Comparison of ENCODE assay signal across 8 cellular contexts in genomic region chr7:67036432-67037395, GRCh38. TPM values are rescaled to one million over a fixed set of nuclear protein-coding genes. Genes with fewer than 3 reads are reported as not detected.
DNase-seq lines count a peak whose midpoint lies in the region; TF ChIP-seq lines count a peak whose summit lies in the region.
"Not testable (repeated sequence)": the region's sequence is repeated elsewhere in the genome, so short reads cannot be mapped to it uniquely, and the experiment has no call there.

No MANE protein-coding gene starts in this region.

- not testable (repeated sequence) for H3K4me3 ChIP-seq in adrenal gland, testis

- not testable (repeated sequence) for H3K4me1 ChIP-seq in adrenal gland (replicated peaks in 1 of 2); testis

- not testable (repeated sequence) for H3K9me3 ChIP-seq in adrenal gland (replicated peaks in 1 of 3); testis

- not testable (repeated sequence) for TF ChIP-seq CTCF in adrenal gland (IDR thresholded peaks at IDR 0.05); testis (IDR thresholded peaks at IDR 0.05)

- DNase-seq in DMS 273 (lab: John Stamatoyannopoulos, UW; ENCODE audit: unreplicated experiment) (peak; percentile 89), NCI-H1694 (lab: John Stamatoyannopoulos, UW) (peak; percentile 82), NCI-H446 treated with DMSO at 0.1 percent for 48 hours (lab: John Stamatoyannopoulos, UW) (peak; percentile 71), adrenal gland (peak; percentile 61 to 91 (median 78)), globus pallidus (ENCODE audit: low spot score) (peak; percentile 86), posterior cingulate gyrus (peak; percentile 58 to 98 (median 77)), testis (peak; percentile 21)

- not testable (repeated sequence) for H3K36me3 ChIP-seq in adrenal gland (replicated peaks in 1 of 2); testis (ENCODE audit: low read depth, missing control alignments)

- WGBS in adrenal gland, 4 donors, result 78 to 83% (median 80%) methylated on average over 9 to 10 of the region's 10 CpGs
- 91 to 92% methylated on average over 3 to 10 of the region's 10 CpGs for WGBS in testis, 2 donors

- not testable (repeated sequence) for TF ChIP-seq POLR2A in adrenal gland (IDR thresholded peaks at IDR 0.05); testis (IDR thresholded peaks at IDR 0.05)

- intact Hi-C loops in adrenal gland (cut with DNase I); posterior cingulate gyrus (cut with DNase I); testis (cut with DNase I; ENCODE audit: low total_unique reads): not testable (repeated sequence)

- H3K27ac ChIP-seq in adrenal gland (peak overlapping the region in 1 of 5 donors; percentile 66), layer of hippocampus (ENCODE audit: low read depth, low read length) (peak overlapping the region; percentile 52)
- H3K27ac ChIP-seq in testis, result not testable (repeated sequence)

- not testable (repeated sequence) for H3K27me3 ChIP-seq in adrenal gland; layer of hippocampus (ENCODE audit: control insufficient read depth, insufficient read depth, low read length); testis

RNA-seq across cellular contexts. Expression of gene TYW1, which starts 40.1 kb away (rescaled TPM):
- 10 to 100 TPM; 16.6 to 45.4 (median 22.6) TPM for total RNA-seq in adrenal gland
- 10 to 100 TPM in 2 of 3 donors, 1 to 10 TPM in 1; 9.7 to 27.3 (median 14.0) TPM for polyA plus RNA-seq in adrenal gland
- total RNA-seq in testis, result 10 to 100 TPM; 21.7 to 22.8 TPM
- 16.9 TPM for polyA plus RNA-seq in testis (ENCODE audit: insufficient read depth, low read depth, low replicate concordance)

RNA-seq across cellular contexts. Expression of gene SBDS, which starts 41.3 kb away (rescaled TPM):
- total RNA-seq in adrenal gland, result 100 to 1,000 TPM in 4 of 8 donors, 10 to 100 TPM in 4; 71.9 to 160 (median 99.3) TPM
- 100 to 1,000 TPM in 1 of 3 donors, 10 to 100 TPM in 2; 71.8 to 245 (median 74.6) TPM for polyA plus RNA-seq in adrenal gland
- 10 to 100 TPM; 54.3 to 64.6 TPM for total RNA-seq in testis
- 92.2 TPM for polyA plus RNA-seq in testis (ENCODE audit: insufficient read depth, low read depth, low replicate concordance)

Comparison
In these comparisons a context has a peak if more than half of its experiments do, and no peak if none do; other contexts are left out.
1. DNase-seq: peak in every context shown above with its lines; median percentile 89 in DMS 273; 86 in globus pallidus; 82 in NCI-H1694; 78 in adrenal gland; 77 in posterior cingulate gyrus; 71 in NCI-H446 treated with DMSO at 0.1 percent for 48 hours; 21 in testis.